In the genomic region with DNA sequence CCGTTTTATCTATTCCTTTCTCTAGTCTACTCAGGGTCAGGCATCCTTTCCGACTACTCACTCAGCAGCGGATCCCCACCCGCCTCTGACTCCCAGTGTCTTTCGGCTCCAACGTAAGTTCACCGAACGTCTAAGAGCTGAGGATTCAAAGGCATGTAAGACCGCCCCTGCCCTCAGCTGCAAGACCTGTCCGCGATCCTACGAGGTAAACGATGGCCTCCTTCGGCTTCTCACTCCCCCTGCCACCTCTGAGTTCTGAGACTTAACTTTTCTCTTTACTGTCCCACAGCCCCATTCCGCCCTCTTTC, we compare ENCODE assay signal across 8 cellular contexts. TPM values are rescaled to one million over a fixed set of nuclear protein-coding genes. Genes with fewer than 3 reads are reported as not detected.
DNase-seq lines count a peak whose midpoint lies in the region; ATAC-seq and TF ChIP-seq lines count a peak whose summit lies in the region.

No MANE protein-coding gene starts in this region.

- peak overlapping the region; percentile 97 to 100 (median 99) for H3K27ac Mint-ChIP-seq in CD4-positive, CD25-positive, alpha-beta regulatory T cell
- H3K27ac Mint-ChIP-seq in GM23338, result peak overlapping the region; percentile 99
- peak overlapping the region; percentile 99 for H3K27ac Mint-ChIP-seq in T-helper 17 cell
- peak overlapping the region; percentile 93 to 97 for H3K27ac Mint-ChIP-seq in stimulated activated naive CD8-positive, alpha-beta T cell treated with anti-CD3 and anti-CD28 coated beads, Interleukin-15, amount 100 ng/mL, for 72 hours

- peaks cover 16% of the 10 kb centered on the region for H3K79me2 ChIP-seq in GM23338 (replicated peaks; ENCODE audit: insufficient read depth)

- peaks cover 11 to 68% (median 52%) of the 10 kb centered on the region in 4 donors for H3K4me1 Mint-ChIP-seq in CD4-positive, CD25-positive, alpha-beta regulatory T cell
- H3K4me1 Mint-ChIP-seq in GM23338, result peaks cover 10% of the 10 kb centered on the region
- H3K4me1 Mint-ChIP-seq in T-helper 17 cell, result peaks cover 52% of the 10 kb centered on the region
- peaks cover 64% of the 10 kb centered on the region for H3K4me1 Mint-ChIP-seq in stimulated activated naive CD8-positive, alpha-beta T cell treated with anti-CD3 and anti-CD28 coated beads, Interleukin-15, amount 100 ng/mL, for 72 hours

- peak overlapping the region; percentile 90 for H3K4me3 ChIP-seq in CD4-positive, CD25-positive, alpha-beta regulatory T cell (ENCODE audit: low read depth, low read length)
- peak overlapping the region; percentile 100 for H3K4me3 ChIP-seq in GM23338
- peak overlapping the region; percentile 94 for H3K4me3 ChIP-seq in iPS DF 6.9 (ENCODE audit: low read length)

- H3K4me2 ChIP-seq in GM23338, result peak overlapping the region; percentile 92

- H3K4me3 Mint-ChIP-seq in CD4-positive, CD25-positive, alpha-beta regulatory T cell, result peak overlapping the region; percentile 96 to 100 (median 100)
- H3K4me3 Mint-ChIP-seq in GM23338 (peak overlapping the region; percentile 100), T-helper 17 cell (peak overlapping the region; percentile 99)
- peak overlapping the region; percentile 89 to 100 for H3K4me3 Mint-ChIP-seq in stimulated activated naive CD8-positive, alpha-beta T cell treated with anti-CD3 and anti-CD28 coated beads, Interleukin-15, amount 100 ng/mL, for 72 hours

- H3K27ac ChIP-seq in CD4-positive, CD25-positive, alpha-beta regulatory T cell (ENCODE audit: insufficient read depth, low read length, poor library complexity, severe bottlenecking), result peak overlapping the region; percentile 89
- H3K27ac ChIP-seq in GM23338 (ENCODE audit: low read depth) (peak overlapping the region; percentile 97), iPS DF 6.9 (ENCODE audit: low read length) (no peak overlapping the region)

- H3K9me3 ChIP-seq in CD4-positive, CD25-positive, alpha-beta regulatory T cell (ENCODE audit: control insufficient read depth in 2 of 2, low read length in 2 of 2), result no peaks in the 10 kb centered on the region
- H3K9me3 ChIP-seq in T-helper 17 cell (ENCODE audit: control insufficient read depth, low read length, poor library complexity, severe bottlenecking) (no peaks in the 10 kb centered on the region), iPS DF 6.9 (ENCODE audit: control insufficient read depth, insufficient read depth, low read length) (no peaks in the 10 kb centered on the region)

- H3K36me3 Mint-ChIP-seq in CD4-positive, CD25-positive, alpha-beta regulatory T cell, result peaks cover 33% of the 10 kb centered on the region
- H3K36me3 Mint-ChIP-seq in GM23338 (ENCODE audit: low read depth) (peaks cover 41% of the 10 kb centered on the region), T-helper 17 cell (ENCODE audit: low read depth) (peaks cover 8% of the 10 kb centered on the region)

- H3K27me3 ChIP-seq in CD4-positive, CD25-positive, alpha-beta regulatory T cell (ENCODE audit: control insufficient read depth, insufficient read depth, low read length), result no peaks in the 10 kb centered on the region
- H3K27me3 ChIP-seq in GM23338 (ENCODE audit: insufficient read depth), result no peaks in the 10 kb centered on the region
- H3K27me3 ChIP-seq in iPS DF 6.9 (ENCODE audit: control insufficient read depth, insufficient read depth, low read length), result no peaks in the 10 kb centered on the region

- no peak for ATAC-seq in CD4-positive, CD25-positive, alpha-beta regulatory T cell (ENCODE audit: low read depth in 2 of 2)
- ATAC-seq in GM23338 (no peak), T-helper 17 cell (peak; percentile 20)
- peak; percentile 44 for ATAC-seq in stimulated activated naive CD8-positive, alpha-beta T cell treated with anti-CD3 and anti-CD28 coated beads, Interleukin-15, amount 100 ng/mL, for 72 hours

- no peaks in the 10 kb centered on the region for H3K9me3 Mint-ChIP-seq in CD4-positive, CD25-positive, alpha-beta regulatory T cell
- no peaks in the 10 kb centered on the region for H3K9me3 Mint-ChIP-seq in GM23338
- H3K9me3 Mint-ChIP-seq in stimulated activated naive CD8-positive, alpha-beta T cell treated with anti-CD3 and anti-CD28 coated beads, Interleukin-15, amount 100 ng/mL, for 72 hours, result no peaks in the 10 kb centered on the region

- H2AFZ ChIP-seq in GM23338, result peak overlapping the region; percentile 87; the same call in 1 of the 2 replicates

- 0 out of 2 replicates have a peak, but pooled peaks cover 5% of the 10 kb centered on the region for H4K20me1 ChIP-seq in GM23338 (replicated peaks; ENCODE audit: insufficient read depth)

- no CpG with 5 or more reads among the region's 15 CpGs for WGBS in iPS DF 6.9 (ENCODE audit: insufficient coverage, insufficient read length)

- H3F3A ChIP-seq in GM23338 (replicated peaks; ENCODE audit: low read depth), result 0 out of 2 replicates have a peak, but pooled peaks cover 4% of the 10 kb centered on the region

- peaks cover 27% of the 10 kb centered on the region for H3K4me1 ChIP-seq in CD4-positive, CD25-positive, alpha-beta regulatory T cell (ENCODE audit: control insufficient read depth, insufficient read depth, low read length, poor library complexity, severe bottlenecking)
- H3K4me1 ChIP-seq in GM23338 (ENCODE audit: insufficient read depth) (peaks cover 11% of the 10 kb centered on the region), iPS DF 6.9 (ENCODE audit: control insufficient read depth, insufficient read depth, low read length) (no peaks in the 10 kb centered on the region)

- TF ChIP-seq CTCF in GM23338 (conservative IDR thresholded peaks at IDR 0.05; ENCODE audit: low read depth in 2 of 2), result no peak

- no peaks in the 10 kb centered on the region for H3K9me2 ChIP-seq in GM23338 (ENCODE audit: insufficient read depth)

- no peaks in the 10 kb centered on the region for H3K27me3 Mint-ChIP-seq in CD4-positive, CD25-positive, alpha-beta regulatory T cell
- H3K27me3 Mint-ChIP-seq in GM23338 (ENCODE audit: insufficient read depth, low read depth, poor library complexity), result peaks cover 10% of the 10 kb centered on the region
- no peaks in the 10 kb centered on the region for H3K27me3 Mint-ChIP-seq in T-helper 17 cell
- no peaks in the 10 kb centered on the region for H3K27me3 Mint-ChIP-seq in stimulated activated naive CD8-positive, alpha-beta T cell treated with anti-CD3 and anti-CD28 coated beads, Interleukin-15, amount 100 ng/mL, for 72 hours

- H3K36me3 ChIP-seq in CD4-positive, CD25-positive, alpha-beta regulatory T cell (ENCODE audit: control insufficient read depth, insufficient read depth, low read length), result peaks cover 36% of the 10 kb centered on the region
- peaks cover 20% of the 10 kb centered on the region for H3K36me3 ChIP-seq in GM23338 (ENCODE audit: insufficient read depth)
- peaks cover 20% of the 10 kb centered on the region; the same call in 1 of the 2 replicates for H3K36me3 ChIP-seq in iPS DF 6.9 (ENCODE audit: control insufficient read depth, insufficient read depth, low read length)

- no peak for DNase-seq in CD4-positive, CD25-positive, alpha-beta regulatory T cell
- peak; percentile 28 for DNase-seq in GM23338 (ENCODE audit: low spot score)
- DNase-seq in T-helper 17 cell, result no peak
- no peak for DNase-seq in iPS DF 6.9 (ENCODE audit: low read depth, low spot score)
- no peak for DNase-seq in stimulated activated naive CD8-positive, alpha-beta T cell treated with anti-CD3 and anti-CD28 coated beads, Interleukin-15, amount 100 ng/mL, for 72 hours
- no peak for DNase-seq in UCSD-AML1 (lab: John Stamatoyannopoulos, UW; ENCODE audit: unreplicated experiment)
- no peak for DNase-seq in NCI-H2081 treated with DMSO at 0.1 percent for 48 hours (lab: John Stamatoyannopoulos, UW)
- DNase-seq in NK-92 treated with Interleukin-12 subunit alpha and Interleukin-12 subunit beta, amount 100 ng/mL, for 24 hours (lab: John Stamatoyannopoulos, UW), result no peak

TF ChIP-seq in GM23338, 12 proteins besides CTCF, POLR2A, EP300 and RAD21 (continues in another document):
- TF ChIP-seq POLR2AphosphoS5 (IDR thresholded peaks at IDR 0.05; ENCODE audit: low read depth) (no peak), NANOG (IDR thresholded peaks at IDR 0.05; ENCODE audit: borderline replicate concordance) (no peak), ZNF114 (CRISPR knock-in tag; IDR thresholded peaks at IDR 0.05) (no peak), EZH2phosphoT487 (IDR thresholded peaks at IDR 0.05; ENCODE audit: unreplicated experiment) (no peak), CREB1 (CRISPR knock-in tag; IDR thresholded peaks at IDR 0.05; ENCODE audit: low read depth) (no peak), EZH2 (IDR thresholded peaks at IDR 0.05; ENCODE audit: low read depth, unreplicated experiment) (no peak)
- TF ChIP-seq, protein P1, sequence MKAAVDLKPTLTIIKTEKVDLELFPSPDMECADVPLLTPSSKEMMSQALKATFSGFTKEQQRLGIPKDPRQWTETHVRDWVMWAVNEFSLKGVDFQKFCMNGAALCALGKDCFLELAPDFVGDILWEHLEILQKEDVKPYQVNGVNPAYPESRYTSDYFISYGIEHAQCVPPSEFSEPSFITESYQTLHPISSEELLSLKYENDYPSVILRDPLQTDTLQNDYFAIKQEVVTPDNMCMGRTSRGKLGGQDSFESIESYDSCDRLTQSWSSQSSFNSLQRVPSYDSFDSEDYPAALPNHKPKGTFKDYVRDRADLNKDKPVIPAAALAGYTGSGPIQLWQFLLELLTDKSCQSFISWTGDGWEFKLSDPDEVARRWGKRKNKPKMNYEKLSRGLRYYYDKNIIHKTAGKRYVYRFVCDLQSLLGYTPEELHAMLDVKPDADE (IDR thresholded peaks at IDR 0.05), result no peak

RNA-seq across cellular contexts. Expression of a gene that starts 0.3 kb away (rescaled TPM):
- 52.6 TPM for total RNA-seq in CD4-positive, CD25-positive, alpha-beta regulatory T cell
- 100 to 1,000 TPM; 123 to 177 (median 136) TPM for polyA plus RNA-seq in CD4-positive, CD25-positive, alpha-beta regulatory T cell
- total RNA-seq in GM23338 (2014; rRNA removed; shearing (Covaris generic)), result 82.2 and 87.0 TPM in 2 replicates
- 73.9 and 83.7 TPM in 2 replicates for polyA plus RNA-seq in GM23338 (2016; fragmentation: Nextera tagmentation; extraction: Ambion mirVana)
- 10 to 100 TPM; 41.3 to 50.6 TPM for total RNA-seq in T-helper 17 cell

RNA-seq across cellular contexts. Expression of a gene that starts 23.1 kb away (rescaled TPM):
- 47.4 TPM for total RNA-seq in CD4-positive, CD25-positive, alpha-beta regulatory T cell
- 1 to 10 TPM in 2 of 4 donors, under 1 TPM in 2; 0.73 to 1.6 (median 0.92) TPM for polyA plus RNA-seq in CD4-positive, CD25-positive, alpha-beta regulatory T cell
- total RNA-seq in GM23338 (2014; rRNA removed; shearing (Covaris generic)), result 11.8 and 12.9 TPM in 2 replicates
- 6.3 and 7.3 TPM in 2 replicates for polyA plus RNA-seq in GM23338 (2016; fragmentation: Nextera tagmentation; extraction: Ambion mirVana)
- total RNA-seq in T-helper 17 cell, result 10 to 100 TPM; 30.5 to 32.8 TPM

Comparison
In these comparisons a context has a peak if more than half of its experiments do, and no peak if none do; other contexts are left out.
1. ATAC-seq: peak in T-helper 17 cell (single experiment) and stimulated activated naive CD8-positive, alpha-beta T cell treated with anti-CD3 and anti-CD28 coated beads, Interleukin-15, amount 100 ng/mL, for 72 hours (single experiment); none in CD4-positive, CD25-positive, alpha-beta regulatory T cell (0 of 2) and GM23338 (single experiment).
2. Peak in every context shown above with its lines, with median percentiles within 50 percentile points of each other: H3K4me3 ChIP-seq, H3K27ac Mint-ChIP-seq and H3K4me3 Mint-ChIP-seq.